27 cellular contexts compared by ENCODE assay signal in genomic region chr9:78828521-78828920, GRCh38.
"Had no signal": no experiment of that assay in that cellular context is flagged by ENCODE, and none has a peak within 500 bp of the region (broad histone marks: within the 10 kb centered on the region; RNA-seq: fewer than 3 reads in every experiment).

No MANE protein-coding gene starts in this region.

- H3K9me3 Mint-ChIP-seq: memory B cell; naive thymus-derived CD4-positive, alpha-beta T cell; natural killer cell treated with Interleukin-12 subunit alpha and Interleukin-12 subunit beta and Interleukin-15 and Interleukin-18, amount 100 ng/mL, for 72 hours; stimulated activated effector memory CD8-positive, alpha-beta T cell treated with anti-CD3 and anti-CD28 coated beads, Interleukin-12 subunit alpha, Interleukin-12 subunit beta, amount 100 ng/mL, for 72 hours; stimulated activated naive CD8-positive, alpha-beta T cell treated with anti-CD3 and anti-CD28 coated beads, Interleukin-15, Interleukin-2, amounts not matched to agents 100 ng/mL and 50 ng/mL, for 24 hours; type B pancreatic cell had no signal

- H3K27ac Mint-ChIP-seq: memory B cell; natural killer cell treated with Interleukin-12 subunit alpha and Interleukin-12 subunit beta and Interleukin-15 and Interleukin-18, amount 100 ng/mL, for 72 hours; stimulated activated effector memory CD8-positive, alpha-beta T cell treated with anti-CD3 and anti-CD28 coated beads, Interleukin-12 subunit alpha, Interleukin-12 subunit beta, amount 100 ng/mL, for 72 hours; stimulated activated naive CD8-positive, alpha-beta T cell treated with anti-CD3 and anti-CD28 coated beads, Interleukin-15, Interleukin-2, amounts not matched to agents 100 ng/mL and 50 ng/mL, for 24 hours; type B pancreatic cell had no signal

- H3K9me3 ChIP-seq: left ventricle myocardium inferior, mucosa of descending colon, pancreas, prostate gland, suprapubic skin, thoracic aorta, tibial artery, uterus had no signal

- ATAC-seq: mucosa of descending colon; naive thymus-derived CD4-positive, alpha-beta T cell; natural killer cell treated with Interleukin-12 subunit alpha and Interleukin-12 subunit beta and Interleukin-15 and Interleukin-18, amount 100 ng/mL, for 72 hours; pancreas; right cardiac atrium; sciatic nerve; stimulated activated effector memory CD8-positive, alpha-beta T cell treated with anti-CD3 and anti-CD28 coated beads, Interleukin-12 subunit alpha, Interleukin-12 subunit beta, amount 100 ng/mL, for 72 hours had no signal

- H3K36me3 Mint-ChIP-seq: memory B cell; naive thymus-derived CD4-positive, alpha-beta T cell; natural killer cell treated with Interleukin-12 subunit alpha and Interleukin-12 subunit beta and Interleukin-15 and Interleukin-18, amount 100 ng/mL, for 72 hours; stimulated activated effector memory CD8-positive, alpha-beta T cell treated with anti-CD3 and anti-CD28 coated beads, Interleukin-12 subunit alpha, Interleukin-12 subunit beta, amount 100 ng/mL, for 72 hours; type B pancreatic cell had no signal

- H3K27me3 ChIP-seq: pancreas, suprapubic skin, tibial artery, uterus had no signal

- DNase-seq: islet precursor cell; left ventricle myocardium inferior; midbrain; mucosa of descending colon; naive thymus-derived CD4-positive, alpha-beta T cell; nucleus accumbens; pancreas; posterior cingulate gyrus; retina; right cardiac atrium; stimulated activated CD4-positive, alpha-beta T cell treated with anti-CD3 and anti-CD28 coated beads, Interleukin-12 subunit alpha, Interleukin-12 subunit beta, amount 100 ng/mL, for 4 hours; stimulated activated CD4-positive, alpha-beta T cell treated with anti-CD3 and anti-CD28 coated beads, Interleukin-15, amount 100 ng/mL, for 24 hours; stimulated activated CD4-positive, alpha-beta T cell treated with anti-CD3 and anti-CD28 coated beads, Interleukin-2, amount 100 ng/mL, for 24 hours; stimulated activated CD4-positive, alpha-beta T cell treated with anti-CD3 and anti-CD28 coated beads, Interleukin-4, amount 100 ng/mL, for 1 hour; stimulated activated naive CD4-positive, alpha-beta T cell; tibial artery; uterus had no signal

- H3K4me3 ChIP-seq: left ventricle myocardium inferior, mucosa of descending colon, pancreas, prostate gland, skin epidermis, suprapubic skin, thoracic aorta, tibial artery, uterus had no signal

- H3K27ac ChIP-seq: left ventricle myocardium inferior, pancreas, prostate gland, skin epidermis, suprapubic skin, thoracic aorta, tibial artery, uterus had no signal

- H3K27me3 Mint-ChIP-seq: natural killer cell treated with Interleukin-12 subunit alpha and Interleukin-12 subunit beta and Interleukin-15 and Interleukin-18, amount 100 ng/mL, for 72 hours; stimulated activated naive CD8-positive, alpha-beta T cell treated with anti-CD3 and anti-CD28 coated beads, Interleukin-15, Interleukin-2, amounts not matched to agents 100 ng/mL and 50 ng/mL, for 24 hours had no signal

- FAIRE-seq: pancreas had no signal

- H3K36me3 ChIP-seq: left ventricle myocardium inferior, pancreas, prostate gland, suprapubic skin, thoracic aorta, tibial artery, uterus had no signal

- H3K4me3 Mint-ChIP-seq: memory B cell; naive thymus-derived CD4-positive, alpha-beta T cell; natural killer cell treated with Interleukin-12 subunit alpha and Interleukin-12 subunit beta and Interleukin-15 and Interleukin-18, amount 100 ng/mL, for 72 hours; stimulated activated effector memory CD8-positive, alpha-beta T cell treated with anti-CD3 and anti-CD28 coated beads, Interleukin-12 subunit alpha, Interleukin-12 subunit beta, amount 100 ng/mL, for 72 hours; stimulated activated naive CD8-positive, alpha-beta T cell treated with anti-CD3 and anti-CD28 coated beads, Interleukin-15, Interleukin-2, amounts not matched to agents 100 ng/mL and 50 ng/mL, for 24 hours; type B pancreatic cell had no signal

- H3K4me1 ChIP-seq: left ventricle myocardium inferior, pancreas, prostate gland, suprapubic skin, tibial artery, uterus had no signal

- H3K4me1 Mint-ChIP-seq: memory B cell; naive thymus-derived CD4-positive, alpha-beta T cell; stimulated activated effector memory CD8-positive, alpha-beta T cell treated with anti-CD3 and anti-CD28 coated beads, Interleukin-12 subunit alpha, Interleukin-12 subunit beta, amount 100 ng/mL, for 72 hours had no signal
